Comparison of ENCODE assay signal across 8 cellular contexts in the genomic region with DNA sequence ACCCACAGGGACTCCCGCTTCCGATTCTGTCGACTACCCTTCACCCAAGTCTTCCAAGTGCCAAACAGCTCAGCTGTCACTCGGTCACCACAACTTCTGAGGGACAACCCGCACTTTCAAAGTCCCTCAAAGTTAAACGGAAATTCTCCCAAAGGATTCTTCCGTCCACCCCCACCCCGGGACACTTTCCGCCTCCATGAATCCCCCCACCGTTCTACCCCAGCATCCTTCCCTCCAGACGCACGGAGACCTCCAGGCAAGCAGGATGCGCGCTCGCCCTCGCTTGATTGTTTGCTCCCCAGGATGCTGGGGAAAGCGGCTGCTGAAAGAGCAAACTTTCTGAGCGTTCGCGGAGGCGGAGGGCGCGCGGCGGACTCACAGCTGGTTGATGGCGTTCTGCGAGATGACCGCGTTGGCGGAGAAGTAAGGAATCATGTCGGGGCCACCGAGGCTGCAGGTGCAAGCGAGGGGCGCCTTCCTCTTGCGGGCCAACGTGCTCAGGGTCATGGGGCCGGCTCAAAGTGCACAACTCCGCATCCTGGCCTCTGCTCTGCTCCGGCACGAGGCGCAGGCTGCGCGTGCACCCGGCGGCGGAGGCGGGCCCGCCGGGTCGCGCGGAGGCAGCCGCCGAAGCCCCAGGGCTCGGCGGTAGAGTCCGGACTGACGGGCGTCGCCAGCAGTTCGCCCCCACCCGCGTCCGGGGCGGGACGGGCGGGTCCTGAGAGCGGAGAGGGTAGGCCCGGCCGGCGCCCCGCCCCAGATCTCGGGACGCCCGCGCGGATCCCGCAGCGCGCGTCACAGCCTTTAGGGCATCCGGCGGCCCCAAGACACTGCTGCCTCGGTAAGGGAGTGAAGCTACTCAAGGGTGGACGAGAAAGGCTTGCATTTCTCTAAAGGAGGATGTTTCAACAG.
DNase-seq lines count a peak whose midpoint lies in the region; ATAC-seq and TF ChIP-seq lines count a peak whose summit lies in the region.

No MANE protein-coding gene starts in this region.

- peaks cover 41% of the 10 kb centered on the region for H3K4me1 Mint-ChIP-seq in CD4-positive, alpha-beta T cell (ENCODE audit: low read depth)
- peaks cover 51% of the 10 kb centered on the region for H3K4me1 Mint-ChIP-seq in activated naive CD4-positive, alpha-beta T cell treated with anti-CD3 and anti-CD28 coated beads, Interleukin-2, amount 10 ng/mL, durations not matched to agents 7 days and 5 days

- peak; percentile 77 to 95 (median 87) for DNase-seq in CD4-positive, alpha-beta T cell
- peak in 68 of 76 experiments; percentile 4 to 84 (median 60) for DNase-seq in HUDEP-2 (lab: John Stamatoyannopoulos, UW; ENCODE audit: unreplicated experiment in 76 of 76)
- DNase-seq in SK-MEL-5 (ENCODE audit: low read depth, low spot score), result peak; percentile 86
- DNase-seq in activated naive CD4-positive, alpha-beta T cell treated with anti-CD3 and anti-CD28 coated beads, Interleukin-2, amount 10 ng/mL, durations not matched to agents 7 days and 5 days, result peak; percentile 95
- DNase-seq in globus pallidus (ENCODE audit: low spot score), result peak; percentile 84
- DNase-seq in occipital lobe (lab: John Stamatoyannopoulos, UW), result peak; percentile 57
- peak; percentile 77 for DNase-seq in superior temporal gyrus (ENCODE audit: extremely low spot score)

- peak; percentile 83 for ATAC-seq in CD4-positive, alpha-beta T cell (ENCODE audit: poor library complexity)
- peak; percentile 76 for ATAC-seq in GM21360 (IDR thresholded peaks at IDR 0.05; ENCODE audit: unreplicated experiment)

- CTCF ChIA-PET in CD4-positive, alpha-beta T cell (lab: Charles Lee), result interaction anchor here (1.2 to 4.7 kb wide), 9 partner anchors 18 to 144 kb away, joined by 3 to 23 read pairs (median 5); no protein-coding TSS in a partner anchor
- CTCF ChIA-PET in activated naive CD4-positive, alpha-beta T cell treated with anti-CD3 and anti-CD28 coated beads, Interleukin-2, amount 10 ng/mL, durations not matched to agents 7 days and 5 days (lab: Charles Lee), result interaction anchor here (1.1 to 2.3 kb wide), 6 partner anchors 16 to 144 kb away, joined by 3 to 8 read pairs (median 4); no protein-coding TSS in a partner anchor

- intact Hi-C loops in CD4-positive, alpha-beta T cell (cut with DNase I, micrococcal nuclease), result loop anchor here (1.0 to 5.0 kb wide), 10 partner anchors 14 to 369 kb away; partner anchors contain the start of genes ABHD15 (in 1 of the 2), GIT1 (in 1 of the 2), TAOK1 (in 1 of the 2) and TP53I13 (in 1 of the 2)

- in situ Hi-C loops in SK-MEL-5 (cut with HindIII; ENCODE audit: low pct_unique_long_range_greater_than_20kb, low sequenced_read_pairs), result no loop called here

- H3K27ac Mint-ChIP-seq in CD4-positive, alpha-beta T cell, result peak overlapping the region; percentile 90
- H3K27ac Mint-ChIP-seq in activated naive CD4-positive, alpha-beta T cell treated with anti-CD3 and anti-CD28 coated beads, Interleukin-2, amount 10 ng/mL, durations not matched to agents 7 days and 5 days, result peak overlapping the region; percentile 98

- no peaks in the 10 kb centered on the region for H3K9me3 ChIP-seq in CD4-positive, alpha-beta T cell (ENCODE audit: control insufficient read depth, low read length)

- H3K27ac ChIP-seq in CD4-positive, alpha-beta T cell (ENCODE audit: low read depth, low read length), result peak overlapping the region; percentile 80

- POLR2A ChIA-PET in CD4-positive, alpha-beta T cell (lab: Charles Lee), result interaction anchor here (0.5 to 4.1 kb wide), 33 partner anchors 8 to 319 kb away, joined by 3 to 97 read pairs (median 6); partner anchors contain the start of genes CORO6, SSH2 and TP53I13

- H3K27me3 Mint-ChIP-seq in CD4-positive, alpha-beta T cell, result no peaks in the 10 kb centered on the region
- H3K27me3 Mint-ChIP-seq in activated naive CD4-positive, alpha-beta T cell treated with anti-CD3 and anti-CD28 coated beads, Interleukin-2, amount 10 ng/mL, durations not matched to agents 7 days and 5 days, result no peaks in the 10 kb centered on the region

- no peaks in the 10 kb centered on the region for H3K9me3 Mint-ChIP-seq in CD4-positive, alpha-beta T cell
- H3K9me3 Mint-ChIP-seq in activated naive CD4-positive, alpha-beta T cell treated with anti-CD3 and anti-CD28 coated beads, Interleukin-2, amount 10 ng/mL, durations not matched to agents 7 days and 5 days, result no peaks in the 10 kb centered on the region

- no peaks in the 10 kb centered on the region for H3K27me3 ChIP-seq in CD4-positive, alpha-beta T cell (ENCODE audit: control insufficient read depth, insufficient read depth, low read length)

- H3K36me3 Mint-ChIP-seq in CD4-positive, alpha-beta T cell (ENCODE audit: low read depth), result peaks cover 20% of the 10 kb centered on the region
- peaks cover 19% of the 10 kb centered on the region for H3K36me3 Mint-ChIP-seq in activated naive CD4-positive, alpha-beta T cell treated with anti-CD3 and anti-CD28 coated beads, Interleukin-2, amount 10 ng/mL, durations not matched to agents 7 days and 5 days

- H3K4me3 Mint-ChIP-seq in CD4-positive, alpha-beta T cell, result peak overlapping the region; percentile 92
- peak overlapping the region; percentile 93 for H3K4me3 Mint-ChIP-seq in activated naive CD4-positive, alpha-beta T cell treated with anti-CD3 and anti-CD28 coated beads, Interleukin-2, amount 10 ng/mL, durations not matched to agents 7 days and 5 days

- TF ChIP-seq CTCF in CD4-positive, alpha-beta T cell (IDR thresholded peaks at IDR 0.05), result no peak

Comparison
In these comparisons a context has a peak if more than half of its experiments do, and no peak if none do; other contexts are left out.
1. Peak in every context shown above with its lines: DNase-seq, ATAC-seq and H3K27ac ChIP-seq.